Comparison of ENCODE assay signal across 1 cellular context in the genomic region with DNA sequence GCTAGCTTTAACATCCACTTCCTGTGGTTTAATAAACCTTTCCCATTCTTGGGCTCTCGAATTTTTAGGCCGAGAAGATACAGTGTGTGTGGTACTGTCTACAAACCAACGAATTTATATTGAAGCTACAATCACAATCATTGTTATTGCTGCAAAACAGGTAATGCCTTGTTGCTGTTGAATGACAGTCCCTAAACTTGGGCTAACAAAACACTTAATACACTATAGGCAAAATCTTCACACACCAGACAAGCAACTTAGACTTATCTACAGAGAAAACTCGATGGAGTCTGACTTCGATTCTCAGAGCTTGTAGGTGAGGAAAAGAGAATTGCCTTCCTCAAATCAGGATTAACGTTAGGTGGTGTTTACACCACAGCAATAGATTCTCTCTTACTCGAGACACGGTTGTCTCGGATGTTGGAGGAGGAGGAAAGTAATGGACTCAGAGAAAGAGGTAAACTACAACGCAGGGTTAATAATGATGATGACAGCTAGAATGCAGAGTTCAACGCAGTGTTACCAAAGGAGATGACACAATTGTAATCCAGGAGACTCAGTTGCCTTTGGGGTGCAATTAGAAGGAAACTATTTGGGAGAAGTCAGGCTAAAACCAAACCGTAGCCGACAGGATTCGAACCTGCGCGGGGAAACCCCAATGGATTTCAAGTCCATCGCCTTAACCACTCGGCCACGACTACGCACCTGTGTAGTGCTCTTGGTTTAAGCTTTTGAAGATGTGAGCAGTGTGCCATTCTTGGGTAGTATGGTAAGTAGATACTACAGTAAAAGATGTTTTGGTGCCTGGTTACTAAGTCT.
TF ChIP-seq lines count a peak whose summit lies in the region.

No MANE protein-coding gene starts in this region.

TF ChIP-seq in HepG2, 621 proteins besides CTCF, POLR2A, EP300 and RAD21 (continued from another document and continues in another):
- TF ChIP-seq, protein P1, sequence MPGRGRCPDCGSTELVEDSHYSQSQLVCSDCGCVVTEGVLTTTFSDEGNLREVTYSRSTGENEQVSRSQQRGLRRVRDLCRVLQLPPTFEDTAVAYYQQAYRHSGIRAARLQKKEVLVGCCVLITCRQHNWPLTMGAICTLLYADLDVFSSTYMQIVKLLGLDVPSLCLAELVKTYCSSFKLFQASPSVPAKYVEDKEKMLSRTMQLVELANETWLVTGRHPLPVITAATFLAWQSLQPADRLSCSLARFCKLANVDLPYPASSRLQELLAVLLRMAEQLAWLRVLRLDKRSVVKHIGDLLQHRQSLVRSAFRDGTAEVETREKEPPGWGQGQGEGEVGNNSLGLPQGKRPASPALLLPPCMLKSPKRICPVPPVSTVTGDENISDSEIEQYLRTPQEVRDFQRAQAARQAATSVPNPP (CRISPR knock-in tag; IDR thresholded peaks at IDR 0.05) = no peak
- TF ChIP-seq RCOR2 (CRISPR knock-in tag; IDR thresholded peaks at IDR 0.05) (peak; percentile 71), RXRA (CRISPR knock-in tag; IDR thresholded peaks at IDR 0.05) (no peak), RFXANK (CRISPR knock-in tag; IDR thresholded peaks at IDR 0.05) (0 out of 2 replicates have a peak, but pooled peaks have one; percentile 42), ELF3 (CRISPR knock-in tag; IDR thresholded peaks at IDR 0.05) (peak; percentile 75), PPARG (CRISPR knock-in tag; conservative IDR thresholded peaks at IDR 0.05) (peak; percentile 55; the same call in 1 of the 2 replicates), NRL (CRISPR knock-in tag; IDR thresholded peaks at IDR 0.05; ENCODE audit: borderline replicate concordance) (no peak), ZMAT3 (CRISPR knock-in tag; conservative IDR thresholded peaks at IDR 0.05) (peak; percentile 82), ZNF616 (CRISPR knock-in tag; IDR thresholded peaks at IDR 0.05; ENCODE audit: low read depth) (no peak), YY1 (IDR thresholded peaks at IDR 0.05; ENCODE audit: insufficient read depth, insufficient replicate concordance, low read depth, low read length) (peak; percentile 50), MBNL3 (CRISPR knock-in tag; conservative IDR thresholded peaks at IDR 0.05) (no peak), ZNF33A (CRISPR knock-in tag; IDR thresholded peaks at IDR 0.05; ENCODE audit: borderline replicate concordance) (no peak), ZSCAN22 (CRISPR knock-in tag; IDR thresholded peaks at IDR 0.05) (no peak), KDM2A (CRISPR knock-in tag; IDR thresholded peaks at IDR 0.05; ENCODE audit: borderline replicate concordance, low read depth) (peak; percentile 70; the same call in 1 of the 2 replicates), ZEB1 (IDR thresholded peaks at IDR 0.05; ENCODE audit: insufficient replicate concordance, low read depth) (peak; percentile 80), IRF2 (CRISPR knock-in tag; IDR thresholded peaks at IDR 0.05) (peak; percentile 90), ZNF263 (CRISPR knock-in tag; IDR thresholded peaks at IDR 0.05) (peak; percentile 46; the same call in 1 of the 2 replicates), SCMH1 (CRISPR knock-in tag; IDR thresholded peaks at IDR 0.05; ENCODE audit: borderline replicate concordance) (no peak), ZNF766 (CRISPR knock-in tag; IDR thresholded peaks at IDR 0.05; ENCODE audit: borderline replicate concordance) (0 out of 2 replicates have a peak, but pooled peaks have one; percentile 41), ZNF878 (CRISPR knock-in tag; IDR thresholded peaks at IDR 0.05) (peak; percentile 51; the same call in 1 of the 2 replicates), ZNF564 (CRISPR knock-in tag; IDR thresholded peaks at IDR 0.05) (no peak), NAIF1 (CRISPR knock-in tag; IDR thresholded peaks at IDR 0.05; ENCODE audit: borderline replicate concordance) (0 out of 2 replicates have a peak, but pooled peaks have one; percentile 40), ZNF329 (CRISPR knock-in tag; IDR thresholded peaks at IDR 0.05; ENCODE audit: low read depth) (peak; percentile 50; the same call in 1 of the 2 replicates), ZFP62 (CRISPR knock-in tag; IDR thresholded peaks at IDR 0.05) (peak; percentile 57; the same call in 1 of the 2 replicates), JUNB (CRISPR knock-in tag; IDR thresholded peaks at IDR 0.05; ENCODE audit: borderline replicate concordance) (no peak; the same call in 1 of the 2 replicates), HDAC1 (CRISPR knock-in tag; IDR thresholded peaks at IDR 0.05) (peak; percentile 39; the same call in 1 of the 2 replicates)
- TF ChIP-seq, protein P2, sequence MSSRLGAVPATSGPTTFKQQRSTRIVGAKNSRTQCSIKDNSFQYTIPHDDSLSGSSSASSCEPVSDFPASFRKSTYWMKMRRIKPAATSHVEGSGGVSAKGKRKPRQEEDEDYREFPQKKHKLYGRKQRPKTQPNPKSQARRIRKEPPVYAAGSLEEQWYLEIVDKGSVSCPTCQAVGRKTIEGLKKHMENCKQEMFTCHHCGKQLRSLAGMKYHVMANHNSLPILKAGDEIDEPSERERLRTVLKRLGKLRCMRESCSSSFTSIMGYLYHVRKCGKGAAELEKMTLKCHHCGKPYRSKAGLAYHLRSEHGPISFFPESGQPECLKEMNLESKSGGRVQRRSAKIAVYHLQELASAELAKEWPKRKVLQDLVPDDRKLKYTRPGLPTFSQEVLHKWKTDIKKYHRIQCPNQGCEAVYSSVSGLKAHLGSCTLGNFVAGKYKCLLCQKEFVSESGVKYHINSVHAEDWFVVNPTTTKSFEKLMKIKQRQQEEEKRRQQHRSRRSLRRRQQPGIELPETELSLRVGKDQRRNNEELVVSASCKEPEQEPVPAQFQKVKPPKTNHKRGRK (CRISPR knock-in tag; IDR thresholded peaks at IDR 0.05) = no peak
- TF ChIP-seq, protein P3, sequence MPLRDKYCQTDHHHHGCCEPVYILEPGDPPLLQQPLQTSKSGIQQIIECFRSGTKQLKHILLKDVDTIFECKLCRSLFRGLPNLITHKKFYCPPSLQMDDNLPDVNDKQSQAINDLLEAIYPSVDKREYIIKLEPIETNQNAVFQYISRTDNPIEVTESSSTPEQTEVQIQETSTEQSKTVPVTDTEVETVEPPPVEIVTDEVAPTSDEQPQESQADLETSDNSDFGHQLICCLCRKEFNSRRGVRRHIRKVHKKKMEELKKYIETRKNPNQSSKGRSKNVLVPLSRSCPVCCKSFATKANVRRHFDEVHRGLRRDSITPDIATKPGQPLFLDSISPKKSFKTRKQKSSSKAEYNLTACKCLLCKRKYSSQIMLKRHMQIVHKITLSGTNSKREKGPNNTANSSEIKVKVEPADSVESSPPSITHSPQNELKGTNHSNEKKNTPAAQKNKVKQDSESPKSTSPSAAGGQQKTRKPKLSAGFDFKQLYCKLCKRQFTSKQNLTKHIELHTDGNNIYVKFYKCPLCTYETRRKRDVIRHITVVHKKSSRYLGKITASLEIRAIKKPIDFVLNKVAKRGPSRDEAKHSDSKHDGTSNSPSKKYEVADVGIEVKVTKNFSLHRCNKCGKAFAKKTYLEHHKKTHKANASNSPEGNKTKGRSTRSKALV (CRISPR knock-in tag; IDR thresholded peaks at IDR 0.05) = peak; percentile 86
- TF ChIP-seq, protein P4, sequence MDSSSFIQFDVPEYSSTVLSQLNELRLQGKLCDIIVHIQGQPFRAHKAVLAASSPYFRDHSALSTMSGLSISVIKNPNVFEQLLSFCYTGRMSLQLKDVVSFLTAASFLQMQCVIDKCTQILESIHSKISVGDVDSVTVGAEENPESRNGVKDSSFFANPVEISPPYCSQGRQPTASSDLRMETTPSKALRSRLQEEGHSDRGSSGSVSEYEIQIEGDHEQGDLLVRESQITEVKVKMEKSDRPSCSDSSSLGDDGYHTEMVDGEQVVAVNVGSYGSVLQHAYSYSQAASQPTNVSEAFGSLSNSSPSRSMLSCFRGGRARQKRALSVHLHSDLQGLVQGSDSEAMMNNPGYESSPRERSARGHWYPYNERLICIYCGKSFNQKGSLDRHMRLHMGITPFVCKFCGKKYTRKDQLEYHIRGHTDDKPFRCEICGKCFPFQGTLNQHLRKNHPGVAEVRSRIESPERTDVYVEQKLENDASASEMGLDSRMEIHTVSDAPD (CRISPR knock-in tag; IDR thresholded peaks at IDR 0.05) = peak; percentile 80; the same call in 1 of the 2 replicates
- TF ChIP-seq, protein P5, sequence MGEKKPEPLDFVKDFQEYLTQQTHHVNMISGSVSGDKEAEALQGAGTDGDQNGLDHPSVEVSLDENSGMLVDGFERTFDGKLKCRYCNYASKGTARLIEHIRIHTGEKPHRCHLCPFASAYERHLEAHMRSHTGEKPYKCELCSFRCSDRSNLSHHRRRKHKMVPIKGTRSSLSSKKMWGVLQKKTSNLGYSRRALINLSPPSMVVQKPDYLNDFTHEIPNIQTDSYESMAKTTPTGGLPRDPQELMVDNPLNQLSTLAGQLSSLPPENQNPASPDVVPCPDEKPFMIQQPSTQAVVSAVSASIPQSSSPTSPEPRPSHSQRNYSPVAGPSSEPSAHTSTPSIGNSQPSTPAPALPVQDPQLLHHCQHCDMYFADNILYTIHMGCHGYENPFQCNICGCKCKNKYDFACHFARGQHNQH (CRISPR knock-in tag; IDR thresholded peaks at IDR 0.05) = peak; percentile 87
- TF ChIP-seq, protein P6, sequence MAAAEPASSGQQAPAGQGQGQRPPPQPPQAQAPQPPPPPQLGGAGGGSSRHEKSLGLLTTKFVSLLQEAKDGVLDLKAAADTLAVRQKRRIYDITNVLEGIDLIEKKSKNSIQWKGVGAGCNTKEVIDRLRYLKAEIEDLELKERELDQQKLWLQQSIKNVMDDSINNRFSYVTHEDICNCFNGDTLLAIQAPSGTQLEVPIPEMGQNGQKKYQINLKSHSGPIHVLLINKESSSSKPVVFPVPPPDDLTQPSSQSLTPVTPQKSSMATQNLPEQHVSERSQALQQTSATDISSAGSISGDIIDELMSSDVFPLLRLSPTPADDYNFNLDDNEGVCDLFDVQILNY (CRISPR knock-in tag; conservative IDR thresholded peaks at IDR 0.05) = no peak
- TF ChIP-seq, protein P7, sequence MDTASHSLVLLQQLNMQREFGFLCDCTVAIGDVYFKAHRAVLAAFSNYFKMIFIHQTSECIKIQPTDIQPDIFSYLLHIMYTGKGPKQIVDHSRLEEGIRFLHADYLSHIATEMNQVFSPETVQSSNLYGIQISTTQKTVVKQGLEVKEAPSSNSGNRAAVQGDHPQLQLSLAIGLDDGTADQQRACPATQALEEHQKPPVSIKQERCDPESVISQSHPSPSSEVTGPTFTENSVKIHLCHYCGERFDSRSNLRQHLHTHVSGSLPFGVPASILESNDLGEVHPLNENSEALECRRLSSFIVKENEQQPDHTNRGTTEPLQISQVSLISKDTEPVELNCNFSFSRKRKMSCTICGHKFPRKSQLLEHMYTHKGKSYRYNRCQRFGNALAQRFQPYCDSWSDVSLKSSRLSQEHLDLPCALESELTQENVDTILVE (CRISPR knock-in tag; IDR thresholded peaks at IDR 0.05) = 0 out of 2 replicates have a peak, but pooled peaks have one; percentile 41
- TF ChIP-seq, protein P8, sequence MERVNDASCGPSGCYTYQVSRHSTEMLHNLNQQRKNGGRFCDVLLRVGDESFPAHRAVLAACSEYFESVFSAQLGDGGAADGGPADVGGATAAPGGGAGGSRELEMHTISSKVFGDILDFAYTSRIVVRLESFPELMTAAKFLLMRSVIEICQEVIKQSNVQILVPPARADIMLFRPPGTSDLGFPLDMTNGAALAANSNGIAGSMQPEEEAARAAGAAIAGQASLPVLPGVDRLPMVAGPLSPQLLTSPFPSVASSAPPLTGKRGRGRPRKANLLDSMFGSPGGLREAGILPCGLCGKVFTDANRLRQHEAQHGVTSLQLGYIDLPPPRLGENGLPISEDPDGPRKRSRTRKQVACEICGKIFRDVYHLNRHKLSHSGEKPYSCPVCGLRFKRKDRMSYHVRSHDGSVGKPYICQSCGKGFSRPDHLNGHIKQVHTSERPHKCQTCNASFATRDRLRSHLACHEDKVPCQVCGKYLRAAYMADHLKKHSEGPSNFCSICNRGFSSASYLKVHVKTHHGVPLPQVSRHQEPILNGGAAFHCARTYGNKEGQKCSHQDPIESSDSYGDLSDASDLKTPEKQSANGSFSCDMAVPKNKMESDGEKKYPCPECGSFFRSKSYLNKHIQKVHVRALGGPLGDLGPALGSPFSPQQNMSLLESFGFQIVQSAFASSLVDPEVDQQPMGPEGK (CRISPR knock-in tag; IDR thresholded peaks at IDR 0.05) = peak; percentile 13; the same call in 1 of the 2 replicates
- TF ChIP-seq, protein P9, sequence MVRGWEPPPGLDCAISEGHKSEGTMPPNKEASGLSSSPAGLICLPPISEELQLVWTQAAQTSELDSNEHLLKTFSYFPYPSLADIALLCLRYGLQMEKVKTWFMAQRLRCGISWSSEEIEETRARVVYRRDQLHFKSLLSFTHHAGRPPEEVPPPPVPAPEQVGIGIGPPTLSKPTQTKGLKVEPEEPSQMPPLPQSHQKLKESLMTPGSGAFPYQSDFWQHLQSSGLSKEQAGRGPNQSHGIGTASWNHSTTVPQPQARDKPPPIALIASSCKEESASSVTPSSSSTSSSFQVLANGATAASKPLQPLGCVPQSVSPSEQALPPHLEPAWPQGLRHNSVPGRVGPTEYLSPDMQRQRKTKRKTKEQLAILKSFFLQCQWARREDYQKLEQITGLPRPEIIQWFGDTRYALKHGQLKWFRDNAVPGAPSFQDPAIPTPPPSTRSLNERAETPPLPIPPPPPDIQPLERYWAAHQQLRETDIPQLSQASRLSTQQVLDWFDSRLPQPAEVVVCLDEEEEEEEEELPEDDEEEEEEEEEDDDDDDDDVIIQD (CRISPR knock-in tag; IDR thresholded peaks at IDR 0.05; ENCODE audit: low read depth) = 0 out of 2 replicates have a peak, but pooled peaks have one; percentile 21
- TF ChIP-seq, protein P10, sequence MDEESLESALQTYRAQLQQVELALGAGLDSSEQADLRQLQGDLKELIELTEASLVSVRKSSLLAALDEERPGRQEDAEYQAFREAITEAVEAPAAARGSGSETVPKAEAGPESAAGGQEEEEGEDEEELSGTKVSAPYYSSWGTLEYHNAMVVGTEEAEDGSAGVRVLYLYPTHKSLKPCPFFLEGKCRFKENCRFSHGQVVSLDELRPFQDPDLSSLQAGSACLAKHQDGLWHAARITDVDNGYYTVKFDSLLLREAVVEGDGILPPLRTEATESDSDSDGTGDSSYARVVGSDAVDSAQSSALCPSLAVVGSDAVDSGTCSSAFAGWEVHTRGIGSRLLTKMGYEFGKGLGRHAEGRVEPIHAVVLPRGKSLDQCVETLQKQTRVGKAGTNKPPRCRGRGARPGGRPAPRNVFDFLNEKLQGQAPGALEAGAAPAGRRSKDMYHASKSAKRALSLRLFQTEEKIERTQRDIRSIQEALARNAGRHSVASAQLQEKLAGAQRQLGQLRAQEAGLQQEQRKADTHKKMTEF (CRISPR knock-in tag; IDR thresholded peaks at IDR 0.05) = peak; percentile 90
